18 cellular contexts compared by ENCODE assay signal in genomic region chr14:64074961-64075619, GRCh38.
DNase-seq lines count a peak whose midpoint lies in the region; ATAC-seq and TF ChIP-seq lines count a peak whose summit lies in the region.
"Had no signal": no experiment of that assay in that cellular context is flagged by ENCODE, and none has a peak within 500 bp of the region (broad histone marks: within the 10 kb centered on the region; RNA-seq: fewer than 3 reads in every experiment).

No MANE protein-coding gene starts in this region.

- peak; percentile 97 for ATAC-seq in RWPE2 (ENCODE audit: low read depth)
- peak; percentile 91 for ATAC-seq in stimulated activated effector memory CD8-positive, alpha-beta T cell treated with anti-CD3 and anti-CD28 coated beads, Interleukin-12 subunit alpha, Interleukin-12 subunit beta, amount 100 ng/mL, for 72 hours
- ATAC-seq: upper lobe of right lung had no signal

- DNase-seq in activated T-cell treated with anti-CD3 and anti-CD28 coated beads, Interleukin-2, amount 50 U/mL, for 24 hours, result no peak
- no peak for DNase-seq in activated T-cell treated with anti-CD3 and anti-CD28 coated beads, Interleukin-2, amount 50 U/mL, for 48 hours
- DNase-seq in RWPE2 (ENCODE audit: low spot score) (no peak), fibroblast of mammary gland (ENCODE audit: low read depth) (peak; percentile 65), NCI-H510A treated with DMSO at 0.1 percent for 48 hours (lab: John Stamatoyannopoulos, UW) (no peak), NCI-H1930 (lab: John Stamatoyannopoulos, UW) (no peak), ecto neural progenitor cell (ENCODE audit: low spot score) (no peak)
- DNase-seq in stimulated activated effector memory CD8-positive, alpha-beta T cell treated with anti-CD3 and anti-CD28 coated beads, Interleukin-12 subunit alpha, Interleukin-12 subunit beta, amount 100 ng/mL, for 72 hours (ENCODE audit: low spot score in 2 of 2), result no peak
- DNase-seq: caudate nucleus, DMS79, kidney, MV-4-11, NCI-H446 treated with DMSO at 0.1 percent for 48 hours, SHP77, upper lobe of right lung had no signal

- H3K27me3 Mint-ChIP-seq in activated T-cell treated with anti-CD3 and anti-CD28 coated beads, Interleukin-2, amount 50 U/mL, for 24 hours, result no peaks in the 10 kb centered on the region

- peaks cover 11% of the 10 kb centered on the region for H3K4me1 ChIP-seq in RWPE2 (ENCODE audit: insufficient read depth, poor library complexity, severe bottlenecking)
- H3K4me1 ChIP-seq: upper lobe of right lung had no signal

- peaks cover 92% of the 10 kb centered on the region for H3K36me3 Mint-ChIP-seq in activated T-cell treated with anti-CD3 and anti-CD28 coated beads, Interleukin-2, amount 50 U/mL, for 24 hours (ENCODE audit: low read depth)
- H3K36me3 Mint-ChIP-seq in stimulated activated effector memory CD8-positive, alpha-beta T cell treated with anti-CD3 and anti-CD28 coated beads, Interleukin-12 subunit alpha, Interleukin-12 subunit beta, amount 100 ng/mL, for 72 hours, result peaks cover 99% of the 10 kb centered on the region

- peak overlapping the region; percentile 6 for H3K27ac ChIP-seq in RWPE2 (ENCODE audit: poor library complexity, severe bottlenecking)
- H3K27ac ChIP-seq: esophagus muscularis mucosa, upper lobe of right lung, VCaP had no signal

- H3K27me3 ChIP-seq in RWPE2 (ENCODE audit: insufficient read depth, poor library complexity, severe bottlenecking), result no peaks in the 10 kb centered on the region
- H3K27me3 ChIP-seq: esophagus muscularis mucosa, upper lobe of right lung had no signal

- H3K4me3 Mint-ChIP-seq in activated T-cell treated with anti-CD3 and anti-CD28 coated beads, Interleukin-2, amount 50 U/mL, for 24 hours, result no peak overlapping the region
- no peak overlapping the region for H3K4me3 Mint-ChIP-seq in stimulated activated effector memory CD8-positive, alpha-beta T cell treated with anti-CD3 and anti-CD28 coated beads, Interleukin-12 subunit alpha, Interleukin-12 subunit beta, amount 100 ng/mL, for 72 hours
- H3K4me3 Mint-ChIP-seq: nephron had no signal

- no peaks in the 10 kb centered on the region for H3K9me3 Mint-ChIP-seq in activated T-cell treated with anti-CD3 and anti-CD28 coated beads, Interleukin-2, amount 50 U/mL, for 24 hours
- H3K9me3 Mint-ChIP-seq in stimulated activated effector memory CD8-positive, alpha-beta T cell treated with anti-CD3 and anti-CD28 coated beads, Interleukin-12 subunit alpha, Interleukin-12 subunit beta, amount 100 ng/mL, for 72 hours, result no peaks in the 10 kb centered on the region
- H3K9me3 Mint-ChIP-seq: nephron had no signal

- TF ChIP-seq CTCF in RWPE2 (IDR thresholded peaks at IDR 0.05; ENCODE audit: poor library complexity, severe bottlenecking) (no peak), fibroblast of mammary gland (conservative IDR thresholded peaks at IDR 0.05; ENCODE audit: control insufficient read depth, insufficient read depth, low read depth, low read length) (no peak)

- H3K36me3 ChIP-seq in RWPE2 (ENCODE audit: low read depth), result peaks cover 30% of the 10 kb centered on the region

- peaks cover 4% of the 10 kb centered on the region for H3K4me1 Mint-ChIP-seq in activated T-cell treated with anti-CD3 and anti-CD28 coated beads, Interleukin-2, amount 50 U/mL, for 24 hours (ENCODE audit: low read depth)
- H3K4me1 Mint-ChIP-seq in stimulated activated effector memory CD8-positive, alpha-beta T cell treated with anti-CD3 and anti-CD28 coated beads, Interleukin-12 subunit alpha, Interleukin-12 subunit beta, amount 100 ng/mL, for 72 hours, result peaks cover 22% of the 10 kb centered on the region
- H3K4me1 Mint-ChIP-seq: nephron had no signal

- H3K4me3 ChIP-seq in RWPE2 (ENCODE audit: severe bottlenecking) (no peak overlapping the region), fibroblast of mammary gland (ENCODE audit: control insufficient read depth, low read depth, low read length) (no peak overlapping the region)
- H3K4me3 ChIP-seq: esophagus muscularis mucosa, upper lobe of right lung had no signal

- H3K9me3 ChIP-seq in RWPE2 (ENCODE audit: severe bottlenecking), result no peaks in the 10 kb centered on the region
- H3K9me3 ChIP-seq: esophagus muscularis mucosa, upper lobe of right lung had no signal

- H3K27ac Mint-ChIP-seq in activated T-cell treated with anti-CD3 and anti-CD28 coated beads, Interleukin-2, amount 50 U/mL, for 24 hours, result peak overlapping the region; percentile 73
- peak overlapping the region; percentile 69 for H3K27ac Mint-ChIP-seq in stimulated activated effector memory CD8-positive, alpha-beta T cell treated with anti-CD3 and anti-CD28 coated beads, Interleukin-12 subunit alpha, Interleukin-12 subunit beta, amount 100 ng/mL, for 72 hours
- H3K27ac Mint-ChIP-seq: nephron had no signal
